4 cellular contexts compared by ENCODE assay signal in genomic region chr2:75248581-75248980, GRCh38. TPM values are rescaled to one million over a fixed set of nuclear protein-coding genes. Genes with fewer than 3 reads are reported as not detected.
"Had no signal": no experiment of that assay in that cellular context is flagged by ENCODE, and none has a peak within 500 bp of the region (broad histone marks: within the 10 kb centered on the region; RNA-seq: fewer than 3 reads in every experiment).

No MANE protein-coding gene starts in this region.

RNA-seq across cellular contexts. Expression of gene TACR1, which starts 49.3 kb away (rescaled TPM):
- total RNA-seq: activated CD4-positive, alpha-beta memory T cell treated with anti-CD3 and anti-CD28 coated beads, Interleukin-2, amount 10 ng/mL, durations not matched to agents 7 days and 5 days; activated CD8-positive, alpha-beta memory T cell treated with anti-CD3 and anti-CD28 coated beads, Interleukin-2, amount 10 ng/mL, durations not matched to agents 7 days and 5 days; natural killer cell; pulmonary artery endothelial cell had no signal
